ENCODE assay signal across 10 cellular contexts in genomic region chr3:45987368-45988099, GRCh38. TPM values are rescaled to one million over a fixed set of nuclear protein-coding genes. Genes with fewer than 3 reads are reported as not detected.
DNase-seq lines count a peak whose midpoint lies in the region; ATAC-seq and TF ChIP-seq lines count a peak whose summit lies in the region.
"Had no signal": no experiment of that assay in that cellular context is flagged by ENCODE, and none has a peak within 500 bp of the region (broad histone marks: within the 10 kb centered on the region; RNA-seq: fewer than 3 reads in every experiment).

No MANE protein-coding gene starts in this region.

- peak overlapping the region in 1 of 10 donors; percentile 26 for H3K4me3 Mint-ChIP-seq in naive thymus-derived CD4-positive, alpha-beta T cell

- TF ChIP-seq POLR2A in testis (IDR thresholded peaks at IDR 0.05): no peak

- 30 to 44% methylated on average over 6 of the region's 6 CpGs for WGBS in testis, 2 donors

- H3K27me3 Mint-ChIP-seq in naive thymus-derived CD4-positive, alpha-beta T cell: no peaks in the 10 kb centered on the region

- H3K4me3 ChIP-seq in lower lobe of right lung: no peak overlapping the region
- H3K4me3 ChIP-seq in testis: no peak overlapping the region
- H3K4me3 ChIP-seq in naive thymus-derived CD4-positive, alpha-beta T cell (ENCODE audit: low read length): no peak overlapping the region
- H3K4me3 ChIP-seq in BE2C (ENCODE audit: low read depth, low read length): no peak overlapping the region

- H3K27ac Mint-ChIP-seq in naive thymus-derived CD4-positive, alpha-beta T cell: peak overlapping the region in 2 of 9 donors; percentile 11 to 35

- H3K9me3 Mint-ChIP-seq in naive thymus-derived CD4-positive, alpha-beta T cell: no peaks in the 10 kb centered on the region

- H3K27me3 ChIP-seq in lower lobe of right lung (ENCODE audit: low read depth) (no peaks in the 10 kb centered on the region), testis (no peaks in the 10 kb centered on the region), BE2C (no peaks in the 10 kb centered on the region)
- H3K27me3 ChIP-seq in naive thymus-derived CD4-positive, alpha-beta T cell (ENCODE audit: control insufficient read depth in 2 of 2, insufficient read depth in 2 of 2, low read length in 2 of 2): no peaks in the 10 kb centered on the region

- H3K27ac ChIP-seq in lower lobe of right lung (peak overlapping the region; percentile 82), testis (peak overlapping the region; percentile 21 to 44)
- no peak overlapping the region for H3K27ac ChIP-seq in naive thymus-derived CD4-positive, alpha-beta T cell (ENCODE audit: low read depth, low read length)

- TF ChIP-seq CTCF in lower lobe of right lung (IDR thresholded peaks at IDR 0.05) (no peak), testis (IDR thresholded peaks at IDR 0.05) (no peak), BE2C (IDR thresholded peaks at IDR 0.05; ENCODE audit: low read depth, low read length) (no peak)

- H3K4me1 Mint-ChIP-seq in naive thymus-derived CD4-positive, alpha-beta T cell: peaks cover 33 to 73% (median 47%) of the 10 kb centered on the region in 7 donors

- peaks cover 88% of the 10 kb centered on the region for H3K4me1 ChIP-seq in lower lobe of right lung
- H3K4me1 ChIP-seq in testis: peaks cover 33% of the 10 kb centered on the region
- H3K4me1 ChIP-seq in naive thymus-derived CD4-positive, alpha-beta T cell (ENCODE audit: control insufficient read depth in 2 of 2, insufficient read depth in 2 of 2, low read length in 2 of 2): peaks cover under 1 to 39% of the 10 kb centered on the region in 2 donors
- H3K4me1 ChIP-seq in BE2C: no peaks in the 10 kb centered on the region

- H3K9me3 ChIP-seq in lower lobe of right lung: no peaks in the 10 kb centered on the region
- no peaks in the 10 kb centered on the region for H3K9me3 ChIP-seq in testis
- H3K9me3 ChIP-seq in naive thymus-derived CD4-positive, alpha-beta T cell (ENCODE audit: control insufficient read depth in 2 of 3, low read length in 3 of 3): no peaks in the 10 kb centered on the region
- no peaks in the 10 kb centered on the region for H3K9me3 ChIP-seq in BE2C

- peaks cover 0 to 67% (median 8%) of the 10 kb centered on the region in 5 donors for H3K36me3 Mint-ChIP-seq in naive thymus-derived CD4-positive, alpha-beta T cell

- peaks cover 24% of the 10 kb centered on the region for H3K36me3 ChIP-seq in lower lobe of right lung
- H3K36me3 ChIP-seq in testis (ENCODE audit: low read depth, missing control alignments): no peaks in the 10 kb centered on the region
- H3K36me3 ChIP-seq in naive thymus-derived CD4-positive, alpha-beta T cell (ENCODE audit: control insufficient read depth in 2 of 3, insufficient read depth in 3 of 3, low read length in 3 of 3): peaks cover 0 to 40% (median 6%) of the 10 kb centered on the region in 3 experiments
- H3K36me3 ChIP-seq in BE2C: no peaks in the 10 kb centered on the region; the same call in 1 of the 2 replicates

- DNase-seq in DMS53 (lab: John Stamatoyannopoulos, UW): peak; percentile 7
- no peak for DNase-seq in DMS53 treated with DMSO at 0.1 percent for 48 hours (lab: John Stamatoyannopoulos, UW; ENCODE audit: unreplicated experiment)
- DNase-seq in cerebellar cortex (ENCODE audit: low spot score): peak; percentile 76
- DNase-seq in lower lobe of right lung: no peak
- peak; percentile 61 for DNase-seq in testis
- DNase-seq in naive thymus-derived CD4-positive, alpha-beta T cell: no peak
- no peak for DNase-seq in BE2C
- DNase-seq: SIG-M5 had no signal

- ATAC-seq in lower lobe of right lung: peak in 1 of 2 donors; percentile 19
- ATAC-seq in naive thymus-derived CD4-positive, alpha-beta T cell: no peak
- ATAC-seq in activated CD4-positive, CD25-positive, alpha-beta regulatory T cell treated with anti-CD3 and anti-CD28 coated beads, Interleukin-2, amount 50 U/mL, for 24 hours: no peak

- CTCF ChIA-PET in naive thymus-derived CD4-positive, alpha-beta T cell (lab: Charles Lee): interaction anchor here (1.0 kb wide), 1 partner anchor 91 kb away, joined by 4 read pairs; no protein-coding TSS in a partner anchor

- POLR2A ChIA-PET in naive thymus-derived CD4-positive, alpha-beta T cell (lab: Charles Lee): interaction anchor here (0.6 to 1.4 kb wide), 2 partner anchors 8 to 89 kb away, joined by 3 to 6 read pairs; partner anchors contain the start of gene FYCO1

- intact Hi-C loops in lower lobe of right lung (cut with DNase I): no loop called here
- intact Hi-C loops in testis (cut with DNase I; ENCODE audit: low total_unique reads): no loop called here
- intact Hi-C loops in naive thymus-derived CD4-positive, alpha-beta T cell (cut with micrococcal nuclease): no loop called here

RNA-seq across cellular contexts. Expression of gene FYCO1, which starts 8.1 kb away (rescaled TPM):
- 40.9 TPM for total RNA-seq in lower lobe of right lung
- total RNA-seq in testis: 10 to 100 TPM; 21.7 to 24.2 TPM
- 12.8 TPM for polyA plus RNA-seq in testis (ENCODE audit: insufficient read depth, low read depth, low replicate concordance)
- 10 to 100 TPM; 20.0 to 27.5 (median 22.9) TPM for total RNA-seq in naive thymus-derived CD4-positive, alpha-beta T cell
- 1 to 10 TPM in 1 of 2 donors, under 1 TPM in 1; 0.95 to 6.5 TPM for polyA plus RNA-seq in naive thymus-derived CD4-positive, alpha-beta T cell
- 0.52 TPM for polyA plus RNA-seq in BE2C (2012; ENCODE audit: insufficient read depth, insufficient read length, low read depth)

RNA-seq across cellular contexts. Expression of gene XCR1, which starts 39.7 kb away (rescaled TPM):
- total RNA-seq in lower lobe of right lung (0.32 TPM), testis (under 1 TPM; 0.06 to 0.16 TPM)
- 0.34 TPM for polyA plus RNA-seq in testis (ENCODE audit: insufficient read depth, low read depth, low replicate concordance)
- total RNA-seq in naive thymus-derived CD4-positive, alpha-beta T cell: under 1 TPM in 2 of 5 experiments, not detected in 3; 0.05 to 0.88 TPM
- not detected for polyA plus RNA-seq in naive thymus-derived CD4-positive, alpha-beta T cell
- polyA plus RNA-seq in BE2C (2012; ENCODE audit: insufficient read depth, insufficient read length, low read depth): not detected
- polyA plus RNA-seq: neural cell had no signal

RNA-seq across cellular contexts. Expression of gene CXCR6, which starts 44.3 kb away (rescaled TPM):
- total RNA-seq in lower lobe of right lung (4.3 TPM), testis (under 1 TPM; 0.16 to 0.62 TPM)
- 2.1 TPM for polyA plus RNA-seq in testis (ENCODE audit: insufficient read depth, low read depth, low replicate concordance)
- total RNA-seq in naive thymus-derived CD4-positive, alpha-beta T cell: 10 to 100 TPM in 1 of 5 experiments, 1 to 10 TPM in 1, under 1 TPM in 2, not detected in 1; 0.19 to 33.7 (median 0.75) TPM
- under 1 TPM; 0.12 to 0.18 TPM for polyA plus RNA-seq in naive thymus-derived CD4-positive, alpha-beta T cell
- polyA plus RNA-seq in BE2C (2012; ENCODE audit: insufficient read depth, insufficient read length, low read depth): not detected
- polyA plus RNA-seq: neural cell had no signal

Comparison
In these comparisons a context has a peak if more than half of its experiments do, and no peak if none do; other contexts are left out.
1. DNase-seq: peak in DMS53 (single experiment), cerebellar cortex (single experiment) and testis (single experiment); none in DMS53 treated with DMSO at 0.1 percent for 48 hours (single experiment), lower lobe of right lung (single experiment), naive thymus-derived CD4-positive, alpha-beta T cell (0 of 9) and BE2C (single experiment).